28 cellular contexts compared by ENCODE assay signal in genomic region chr5:140483055-140483454, GRCh38.
"Had no signal": no experiment of that assay in that cellular context is flagged by ENCODE, and none has a peak within 500 bp of the region (broad histone marks: within the 10 kb centered on the region; RNA-seq: fewer than 3 reads in every experiment).

No MANE protein-coding gene starts in this region.

- H3K4me3 ChIP-seq: ascending aorta, cardiac muscle cell had no signal

- H3K27me3 ChIP-seq: ascending aorta, cardiac muscle cell had no signal

- H3K27ac ChIP-seq: ascending aorta, cardiac muscle cell, VCaP had no signal

- FAIRE-seq: bronchial epithelial cell, TTC549 had no signal

- H3K9me3 ChIP-seq: ascending aorta had no signal

- DNase-seq: activated B cell treated with CpG ODN at 0.5 μM for 24 hours; activated CD4-positive, alpha-beta memory T cell treated with anti-CD3 and anti-CD28 coated beads for 36 hours; activated CD4-positive, alpha-beta T cell treated with anti-CD3 and anti-CD28 coated beads for 4 hours; activated CD4-positive, alpha-beta T cell treated with anti-CD3 and anti-CD28 coated beads, Interleukin-2, amount 10 ng/mL, durations not matched to agents 24 days and 14 days; activated CD4-positive, alpha-beta T cell treated with anti-CD3 and anti-CD28 coated beads, Interleukin-2, amount 50 U/mL, for 1 hour; activated CD4-positive, alpha-beta T cell treated with anti-CD3 and anti-CD28 coated beads, Interleukin-2, amount 50 U/mL, for 4 hours; activated CD4-positive, CD25-positive, alpha-beta regulatory T cell treated with anti-CD3 and anti-CD28 coated beads, Interleukin-2, amount 50 U/mL, for 72 hours; activated CD8-positive, alpha-beta memory T cell treated with anti-CD3 and anti-CD28 coated beads, Interleukin-2, amount 50 U/mL, for 4 hours; activated CD8-positive, alpha-beta T cell treated with anti-CD3 and anti-CD28 coated beads for 36 hours; activated effector memory CD4-positive, alpha-beta T cell treated with Interleukin-2 at 50 U/mL for 16 hours; activated gamma-delta T cell; activated naive CD4-positive, alpha-beta T cell treated with anti-CD3 and anti-CD28 coated beads, Interleukin-2, amount 10 ng/mL, durations not matched to agents 7 days and 5 days; activated naive CD4-positive, alpha-beta T cell treated with Interleukin-2 at 50 U/mL for 16 hours; activated naive CD8-positive, alpha-beta T cell treated with anti-CD3 and anti-CD28 coated beads, Interleukin-2, amount 10 ng/mL, durations not matched to agents 7 days and 5 days; activated naive CD8-positive, alpha-beta T cell treated with anti-CD3 and anti-CD28 coated beads, Interleukin-2, amount 50 U/mL, for 24 hours; activated T-cell treated with anti-CD3 and anti-CD28 coated beads, Interleukin-2, amount 50 U/mL, for 24 hours; activated T-cell treated with anti-CD3 and anti-CD28 coated beads, Interleukin-2, amount 50 U/mL, for 48 hours; amygdala; anterior cingulate cortex; caudate nucleus; cerebellar nuclear complex; T-helper 2 cell; T-helper 9 cell had no signal

- ATAC-seq: activated CD8-positive, alpha-beta T cell treated with anti-CD3 and anti-CD28 coated beads for 36 hours; activated naive CD8-positive, alpha-beta T cell treated with anti-CD3 and anti-CD28 coated beads, Interleukin-2, amount 50 U/mL, for 24 hours had no signal
